8 cellular contexts compared by ENCODE assay signal in the genomic region with DNA sequence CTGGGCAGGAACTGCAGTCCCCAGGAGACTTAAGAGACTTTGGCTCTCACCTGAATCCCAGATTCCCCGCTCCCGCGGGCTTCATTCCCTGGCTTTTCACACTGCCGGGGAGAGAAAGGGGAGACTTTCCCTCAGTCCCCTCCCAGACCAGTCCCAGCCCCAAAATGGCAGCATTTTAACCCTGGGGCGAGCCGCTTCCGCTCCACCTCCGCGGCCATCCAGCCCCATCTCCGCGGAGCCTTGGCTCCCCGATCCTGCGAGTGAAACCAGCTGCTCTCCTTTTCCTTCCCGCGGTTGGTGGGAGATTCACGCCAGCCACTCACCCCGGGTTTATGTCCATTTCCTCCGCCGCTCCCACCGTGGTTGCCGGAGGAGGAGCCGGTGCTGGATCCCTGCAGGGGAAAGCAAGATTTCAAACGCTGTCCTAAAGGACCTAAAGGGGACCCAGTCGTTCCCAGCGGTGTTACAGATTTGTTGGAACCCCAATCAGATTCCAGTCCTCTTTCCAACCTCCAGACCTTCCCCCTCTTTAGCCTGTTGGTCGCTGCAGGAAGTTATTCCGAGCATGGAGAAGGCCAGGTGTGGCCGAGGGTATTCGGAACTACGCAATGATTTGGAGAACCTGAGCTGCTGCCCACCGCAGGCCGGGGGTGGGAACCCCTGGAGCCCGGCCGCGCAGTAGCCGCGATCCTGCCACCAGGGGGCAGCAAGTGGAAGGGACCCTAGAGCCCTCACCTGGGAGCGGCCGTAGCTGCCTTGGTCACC. TPM values are rescaled to one million over a fixed set of nuclear protein-coding genes. Genes with fewer than 3 reads are reported as not detected.
DNase-seq lines count a peak whose midpoint lies in the region; ATAC-seq and TF ChIP-seq lines count a peak whose summit lies in the region.

No MANE protein-coding gene starts in this region.

- H3K4me3 ChIP-seq in ectodermal cell (ENCODE audit: insufficient read depth, low read depth, low read length), result peak overlapping the region; percentile 71
- peak overlapping the region; percentile 56 for H3K4me3 ChIP-seq in lower lobe of right lung

- DNase-seq in AG20443 (ENCODE audit: low spot score) (peak; percentile 85), NCI-H2196 (lab: John Stamatoyannopoulos, UW; ENCODE audit: unreplicated experiment) (peak; percentile 82), lower lobe of right lung (peak; percentile 89), putamen (ENCODE audit: low spot score) (no peak)
- DNase-seq in activated CD4-positive, alpha-beta T cell treated with anti-CD3 and anti-CD28 coated beads, Interleukin-2, amount 50 U/mL, for 48 hours, result peak; percentile 83 to 86
- peak; percentile 45 to 72 (median 63) for DNase-seq in stimulated activated CD4-positive, alpha-beta T cell treated with anti-CD3 and anti-CD28 coated beads, TNF-alpha, amount 100 ng/mL, for 48 hours (ENCODE audit: low read depth in 3 of 3)

- H3K36me3 ChIP-seq in ectodermal cell (ENCODE audit: control insufficient read depth, insufficient read depth, low read length), result no peaks in the 10 kb centered on the region
- H3K36me3 ChIP-seq in lower lobe of right lung, result no peaks in the 10 kb centered on the region

- peaks cover 22% of the 10 kb centered on the region for H3K4me1 ChIP-seq in ectodermal cell (ENCODE audit: control insufficient read depth, insufficient read depth, low read length)
- peaks cover 12% of the 10 kb centered on the region for H3K4me1 ChIP-seq in lower lobe of right lung

- peak; percentile 97 for TF ChIP-seq CTCF in lower lobe of right lung (IDR thresholded peaks at IDR 0.05)

- H3K27me3 ChIP-seq in ectodermal cell (ENCODE audit: control insufficient read depth, insufficient read depth, low read length, poor library complexity, severe bottlenecking) (peaks cover 35% of the 10 kb centered on the region), lower lobe of right lung (ENCODE audit: low read depth) (peaks cover 29% of the 10 kb centered on the region)

- 0% methylated on average over 39 of the region's 39 CpGs for WGBS in ectodermal cell, 2 experiments

- no peaks in the 10 kb centered on the region for H3K9me3 ChIP-seq in ectodermal cell (ENCODE audit: control insufficient read depth, low read length)
- H3K9me3 ChIP-seq in lower lobe of right lung, result no peaks in the 10 kb centered on the region

- ATAC-seq in GM21360 (IDR thresholded peaks at IDR 0.05; ENCODE audit: unreplicated experiment) (peak; percentile 56), lower lobe of right lung (peak; percentile 94)

- H3K27ac ChIP-seq in ectodermal cell (ENCODE audit: insufficient read depth, low read depth, low read length, poor library complexity, severe bottlenecking), result peak overlapping the region; percentile 47
- peak overlapping the region; percentile 84 for H3K27ac ChIP-seq in lower lobe of right lung

- intact Hi-C loops in lower lobe of right lung (cut with DNase I), result no loop called here

RNA-seq across cellular contexts. Expression of gene DMKN, which starts 3.4 kb away (rescaled TPM):
- polyA plus RNA-seq in ectodermal cell (2013, experiment 1 of 4), result 134 TPM
- 126 TPM for polyA plus RNA-seq in ectodermal cell (2013, experiment 2 of 4)
- 100.0 TPM for polyA plus RNA-seq in ectodermal cell (2013, experiment 3 of 4)
- 118 TPM for polyA plus RNA-seq in ectodermal cell (2013, experiment 4 of 4)
- 70.7 TPM for total RNA-seq in lower lobe of right lung

RNA-seq across cellular contexts. Expression of gene SBSN, which starts 18.1 kb away (rescaled TPM):
- 0.56 TPM for polyA plus RNA-seq in ectodermal cell (2013, experiment 1 of 4)
- polyA plus RNA-seq in ectodermal cell (2013, experiment 2 of 4), result not detected
- not detected for polyA plus RNA-seq in ectodermal cell (2013, experiment 3 of 4)
- not detected for polyA plus RNA-seq in ectodermal cell (2013, experiment 4 of 4)
- not detected for total RNA-seq in lower lobe of right lung

RNA-seq across cellular contexts. Expression of gene KRTDAP, which starts 19.8 kb away (rescaled TPM):
- 1.4 TPM for polyA plus RNA-seq in ectodermal cell (2013, experiment 1 of 4)
- polyA plus RNA-seq in ectodermal cell (2013, experiment 2 of 4), result 1.00 TPM
- not detected for polyA plus RNA-seq in ectodermal cell (2013, experiment 3 of 4)
- polyA plus RNA-seq in ectodermal cell (2013, experiment 4 of 4), result 0.81 TPM
- total RNA-seq in lower lobe of right lung, result 0.89 TPM

RNA-seq across cellular contexts. Expression of gene GAPDHS, which starts 23.2 kb away (rescaled TPM):
- polyA plus RNA-seq in ectodermal cell (2013, experiment 1 of 4), result not detected
- 0.12 TPM for polyA plus RNA-seq in ectodermal cell (2013, experiment 2 of 4)
- polyA plus RNA-seq in ectodermal cell (2013, experiment 3 of 4), result not detected
- 0.77 TPM for polyA plus RNA-seq in ectodermal cell (2013, experiment 4 of 4)
- total RNA-seq in lower lobe of right lung, result not detected

RNA-seq across cellular contexts. Expression of gene TMEM147, which starts 35.4 kb away (rescaled TPM):
- 92.7 TPM for polyA plus RNA-seq in ectodermal cell (2013, experiment 1 of 4)
- 91.6 TPM for polyA plus RNA-seq in ectodermal cell (2013, experiment 2 of 4)
- 74.1 TPM for polyA plus RNA-seq in ectodermal cell (2013, experiment 3 of 4)
- 89.9 TPM for polyA plus RNA-seq in ectodermal cell (2013, experiment 4 of 4)
- 81.6 TPM for total RNA-seq in lower lobe of right lung
